1 cellular context compared by ENCODE assay signal in the genomic region with DNA sequence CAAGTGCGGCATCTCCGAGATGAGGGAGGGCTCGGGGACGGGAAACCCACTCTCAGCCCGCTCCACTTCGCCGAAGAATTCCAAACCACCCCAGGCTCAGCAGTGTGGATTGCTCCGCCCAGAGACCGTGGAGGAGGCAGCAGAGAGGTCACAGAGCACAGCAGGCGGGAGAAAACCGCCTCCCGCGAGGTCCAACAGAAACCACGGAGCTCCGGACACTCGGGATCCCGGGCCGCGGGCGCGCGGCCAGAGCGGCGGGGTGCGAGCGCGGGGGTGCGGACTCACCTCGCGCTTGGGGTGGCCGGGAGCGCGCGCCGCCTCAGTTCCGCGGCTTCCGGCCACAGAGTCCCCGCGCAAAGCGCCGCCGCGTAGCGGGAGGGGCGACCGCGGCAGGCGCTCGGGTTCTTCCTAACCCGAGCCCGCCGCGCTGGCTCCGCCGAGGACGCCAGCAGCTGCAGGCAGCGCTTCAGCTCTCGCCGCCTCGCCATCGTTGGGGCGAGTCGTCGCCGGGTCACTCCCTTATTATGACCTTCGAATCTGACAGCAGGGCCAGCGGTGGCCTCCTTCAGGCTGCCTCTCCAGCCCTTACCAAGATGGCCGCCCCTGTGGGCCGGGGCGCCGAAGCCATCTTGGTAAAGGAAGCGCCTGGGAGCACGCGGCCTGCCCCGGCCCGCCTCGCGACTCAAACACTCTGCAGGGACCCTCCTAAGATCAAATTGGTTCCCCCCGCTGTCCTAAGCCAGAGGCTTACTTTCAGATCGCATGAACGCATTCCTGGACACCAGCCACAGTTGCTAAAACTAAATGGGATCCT.
A peak's percentile ranks its signal among the peaks of the same experiment; 100 is the strongest.
TF ChIP-seq lines count a peak whose summit lies in the region.

A gene (minus strand): TSS at position 106 of the 814 bp plus-strand sequence. CDS start 20,323 bp downstream, outside the sequence.

TF ChIP-seq in K562, 482 proteins besides CTCF, POLR2A, EP300 and RAD21 (continued from another document and continues in another):
- TF ChIP-seq, protein P1, sequence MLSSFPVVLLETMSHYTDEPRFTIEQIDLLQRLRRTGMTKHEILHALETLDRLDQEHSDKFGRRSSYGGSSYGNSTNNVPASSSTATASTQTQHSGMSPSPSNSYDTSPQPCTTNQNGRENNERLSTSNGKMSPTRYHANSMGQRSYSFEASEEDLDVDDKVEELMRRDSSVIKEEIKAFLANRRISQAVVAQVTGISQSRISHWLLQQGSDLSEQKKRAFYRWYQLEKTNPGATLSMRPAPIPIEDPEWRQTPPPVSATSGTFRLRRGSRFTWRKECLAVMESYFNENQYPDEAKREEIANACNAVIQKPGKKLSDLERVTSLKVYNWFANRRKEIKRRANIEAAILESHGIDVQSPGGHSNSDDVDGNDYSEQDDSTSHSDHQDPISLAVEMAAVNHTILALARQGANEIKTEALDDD (IDR thresholded peaks at IDR 0.05), result no peak
- TF ChIP-seq, protein P2, sequence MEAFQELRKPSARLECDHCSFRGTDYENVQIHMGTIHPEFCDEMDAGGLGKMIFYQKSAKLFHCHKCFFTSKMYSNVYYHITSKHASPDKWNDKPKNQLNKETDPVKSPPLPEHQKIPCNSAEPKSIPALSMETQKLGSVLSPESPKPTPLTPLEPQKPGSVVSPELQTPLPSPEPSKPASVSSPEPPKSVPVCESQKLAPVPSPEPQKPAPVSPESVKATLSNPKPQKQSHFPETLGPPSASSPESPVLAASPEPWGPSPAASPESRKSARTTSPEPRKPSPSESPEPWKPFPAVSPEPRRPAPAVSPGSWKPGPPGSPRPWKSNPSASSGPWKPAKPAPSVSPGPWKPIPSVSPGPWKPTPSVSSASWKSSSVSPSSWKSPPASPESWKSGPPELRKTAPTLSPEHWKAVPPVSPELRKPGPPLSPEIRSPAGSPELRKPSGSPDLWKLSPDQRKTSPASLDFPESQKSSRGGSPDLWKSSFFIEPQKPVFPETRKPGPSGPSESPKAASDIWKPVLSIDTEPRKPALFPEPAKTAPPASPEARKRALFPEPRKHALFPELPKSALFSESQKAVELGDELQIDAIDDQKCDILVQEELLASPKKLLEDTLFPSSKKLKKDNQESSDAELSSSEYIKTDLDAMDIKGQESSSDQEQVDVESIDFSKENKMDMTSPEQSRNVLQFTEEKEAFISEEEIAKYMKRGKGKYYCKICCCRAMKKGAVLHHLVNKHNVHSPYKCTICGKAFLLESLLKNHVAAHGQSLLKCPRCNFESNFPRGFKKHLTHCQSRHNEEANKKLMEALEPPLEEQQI (IDR thresholded peaks at IDR 0.05), result peak; percentile 31; the same call in 1 of the 2 replicates
- peak; percentile 82 for TF ChIP-seq RBM22 (IDR thresholded peaks at IDR 0.05; ENCODE audit: low read depth, low read length, poor library complexity, severe bottlenecking)
- peak; percentile 65; the same call in 1 of the 2 replicates for TF ChIP-seq GABPB1 (CRISPR knock-in tag; IDR thresholded peaks at IDR 0.05)
- TF ChIP-seq, protein P3, sequence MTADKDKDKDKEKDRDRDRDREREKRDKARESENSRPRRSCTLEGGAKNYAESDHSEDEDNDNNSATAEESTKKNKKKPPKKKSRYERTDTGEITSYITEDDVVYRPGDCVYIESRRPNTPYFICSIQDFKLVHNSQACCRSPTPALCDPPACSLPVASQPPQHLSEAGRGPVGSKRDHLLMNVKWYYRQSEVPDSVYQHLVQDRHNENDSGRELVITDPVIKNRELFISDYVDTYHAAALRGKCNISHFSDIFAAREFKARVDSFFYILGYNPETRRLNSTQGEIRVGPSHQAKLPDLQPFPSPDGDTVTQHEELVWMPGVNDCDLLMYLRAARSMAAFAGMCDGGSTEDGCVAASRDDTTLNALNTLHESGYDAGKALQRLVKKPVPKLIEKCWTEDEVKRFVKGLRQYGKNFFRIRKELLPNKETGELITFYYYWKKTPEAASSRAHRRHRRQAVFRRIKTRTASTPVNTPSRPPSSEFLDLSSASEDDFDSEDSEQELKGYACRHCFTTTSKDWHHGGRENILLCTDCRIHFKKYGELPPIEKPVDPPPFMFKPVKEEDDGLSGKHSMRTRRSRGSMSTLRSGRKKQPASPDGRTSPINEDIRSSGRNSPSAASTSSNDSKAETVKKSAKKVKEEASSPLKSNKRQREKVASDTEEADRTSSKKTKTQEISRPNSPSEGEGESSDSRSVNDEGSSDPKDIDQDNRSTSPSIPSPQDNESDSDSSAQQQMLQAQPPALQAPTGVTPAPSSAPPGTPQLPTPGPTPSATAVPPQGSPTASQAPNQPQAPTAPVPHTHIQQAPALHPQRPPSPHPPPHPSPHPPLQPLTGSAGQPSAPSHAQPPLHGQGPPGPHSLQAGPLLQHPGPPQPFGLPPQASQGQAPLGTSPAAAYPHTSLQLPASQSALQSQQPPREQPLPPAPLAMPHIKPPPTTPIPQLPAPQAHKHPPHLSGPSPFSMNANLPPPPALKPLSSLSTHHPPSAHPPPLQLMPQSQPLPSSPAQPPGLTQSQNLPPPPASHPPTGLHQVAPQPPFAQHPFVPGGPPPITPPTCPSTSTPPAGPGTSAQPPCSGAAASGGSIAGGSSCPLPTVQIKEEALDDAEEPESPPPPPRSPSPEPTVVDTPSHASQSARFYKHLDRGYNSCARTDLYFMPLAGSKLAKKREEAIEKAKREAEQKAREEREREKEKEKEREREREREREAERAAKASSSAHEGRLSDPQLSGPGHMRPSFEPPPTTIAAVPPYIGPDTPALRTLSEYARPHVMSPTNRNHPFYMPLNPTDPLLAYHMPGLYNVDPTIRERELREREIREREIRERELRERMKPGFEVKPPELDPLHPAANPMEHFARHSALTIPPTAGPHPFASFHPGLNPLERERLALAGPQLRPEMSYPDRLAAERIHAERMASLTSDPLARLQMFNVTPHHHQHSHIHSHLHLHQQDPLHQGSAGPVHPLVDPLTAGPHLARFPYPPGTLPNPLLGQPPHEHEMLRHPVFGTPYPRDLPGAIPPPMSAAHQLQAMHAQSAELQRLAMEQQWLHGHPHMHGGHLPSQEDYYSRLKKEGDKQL (CRISPR knock-in tag; IDR thresholded peaks at IDR 0.05; ENCODE audit: borderline replicate concordance), result no peak
- 0 out of 2 replicates have a peak, but pooled peaks have one; percentile 5 for TF ChIP-seq RHOXF2B (CRISPR knock-in tag; conservative IDR thresholded peaks at IDR 0.05)
- TF ChIP-seq, protein P4, sequence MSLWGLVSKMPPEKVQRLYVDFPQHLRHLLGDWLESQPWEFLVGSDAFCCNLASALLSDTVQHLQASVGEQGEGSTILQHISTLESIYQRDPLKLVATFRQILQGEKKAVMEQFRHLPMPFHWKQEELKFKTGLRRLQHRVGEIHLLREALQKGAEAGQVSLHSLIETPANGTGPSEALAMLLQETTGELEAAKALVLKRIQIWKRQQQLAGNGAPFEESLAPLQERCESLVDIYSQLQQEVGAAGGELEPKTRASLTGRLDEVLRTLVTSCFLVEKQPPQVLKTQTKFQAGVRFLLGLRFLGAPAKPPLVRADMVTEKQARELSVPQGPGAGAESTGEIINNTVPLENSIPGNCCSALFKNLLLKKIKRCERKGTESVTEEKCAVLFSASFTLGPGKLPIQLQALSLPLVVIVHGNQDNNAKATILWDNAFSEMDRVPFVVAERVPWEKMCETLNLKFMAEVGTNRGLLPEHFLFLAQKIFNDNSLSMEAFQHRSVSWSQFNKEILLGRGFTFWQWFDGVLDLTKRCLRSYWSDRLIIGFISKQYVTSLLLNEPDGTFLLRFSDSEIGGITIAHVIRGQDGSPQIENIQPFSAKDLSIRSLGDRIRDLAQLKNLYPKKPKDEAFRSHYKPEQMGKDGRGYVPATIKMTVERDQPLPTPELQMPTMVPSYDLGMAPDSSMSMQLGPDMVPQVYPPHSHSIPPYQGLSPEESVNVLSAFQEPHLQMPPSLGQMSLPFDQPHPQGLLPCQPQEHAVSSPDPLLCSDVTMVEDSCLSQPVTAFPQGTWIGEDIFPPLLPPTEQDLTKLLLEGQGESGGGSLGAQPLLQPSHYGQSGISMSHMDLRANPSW (CRISPR knock-in tag; IDR thresholded peaks at IDR 0.05), result no peak
- TF ChIP-seq EZH2 (IDR thresholded peaks at IDR 0.05; ENCODE audit: borderline replicate concordance, low read depth, low read length), result no peak
- peak; percentile 98 for TF ChIP-seq BRD4 (IDR thresholded peaks at IDR 0.05)
- 0 out of 2 replicates have a peak, but pooled peaks have one; percentile 65 for TF ChIP-seq ZNF212 (CRISPR knock-in tag; IDR thresholded peaks at IDR 0.05)
- 0 out of 2 replicates have a peak, but pooled peaks have one; percentile 35 for TF ChIP-seq ZNF24 (IDR thresholded peaks at IDR 0.05)
- TF ChIP-seq ZNF583 (CRISPR knock-in tag; IDR thresholded peaks at IDR 0.05), result peak; percentile 96
- TF ChIP-seq BHLHE40 (IDR thresholded peaks at IDR 0.05; ENCODE audit: low read length), result peak; percentile 53
- TF ChIP-seq RBM14 (IDR thresholded peaks at IDR 0.05; ENCODE audit: borderline replicate concordance, insufficient read depth, low read depth, low read length), result no peak
- peak; percentile 94 for TF ChIP-seq ZNF175 (CRISPR knock-in tag; IDR thresholded peaks at IDR 0.05; ENCODE audit: low read depth)
- TF ChIP-seq SIX5 (IDR thresholded peaks at IDR 0.05; ENCODE audit: borderline replicate concordance in 1 of 2, insufficient read depth in 1 of 2, low read depth in 1 of 2, low read length in 2 of 2), result peak; percentile 72 to 85
- TF ChIP-seq EHMT2 (IDR thresholded peaks at IDR 0.05), result peak; percentile 82
- TF ChIP-seq STAG1 (CRISPR knock-in tag; IDR thresholded peaks at IDR 0.05; ENCODE audit: borderline replicate concordance), result no peak
- TF ChIP-seq PML (IDR thresholded peaks at IDR 0.05; ENCODE audit: low read length), result peak; percentile 69
- TF ChIP-seq, protein P5, sequence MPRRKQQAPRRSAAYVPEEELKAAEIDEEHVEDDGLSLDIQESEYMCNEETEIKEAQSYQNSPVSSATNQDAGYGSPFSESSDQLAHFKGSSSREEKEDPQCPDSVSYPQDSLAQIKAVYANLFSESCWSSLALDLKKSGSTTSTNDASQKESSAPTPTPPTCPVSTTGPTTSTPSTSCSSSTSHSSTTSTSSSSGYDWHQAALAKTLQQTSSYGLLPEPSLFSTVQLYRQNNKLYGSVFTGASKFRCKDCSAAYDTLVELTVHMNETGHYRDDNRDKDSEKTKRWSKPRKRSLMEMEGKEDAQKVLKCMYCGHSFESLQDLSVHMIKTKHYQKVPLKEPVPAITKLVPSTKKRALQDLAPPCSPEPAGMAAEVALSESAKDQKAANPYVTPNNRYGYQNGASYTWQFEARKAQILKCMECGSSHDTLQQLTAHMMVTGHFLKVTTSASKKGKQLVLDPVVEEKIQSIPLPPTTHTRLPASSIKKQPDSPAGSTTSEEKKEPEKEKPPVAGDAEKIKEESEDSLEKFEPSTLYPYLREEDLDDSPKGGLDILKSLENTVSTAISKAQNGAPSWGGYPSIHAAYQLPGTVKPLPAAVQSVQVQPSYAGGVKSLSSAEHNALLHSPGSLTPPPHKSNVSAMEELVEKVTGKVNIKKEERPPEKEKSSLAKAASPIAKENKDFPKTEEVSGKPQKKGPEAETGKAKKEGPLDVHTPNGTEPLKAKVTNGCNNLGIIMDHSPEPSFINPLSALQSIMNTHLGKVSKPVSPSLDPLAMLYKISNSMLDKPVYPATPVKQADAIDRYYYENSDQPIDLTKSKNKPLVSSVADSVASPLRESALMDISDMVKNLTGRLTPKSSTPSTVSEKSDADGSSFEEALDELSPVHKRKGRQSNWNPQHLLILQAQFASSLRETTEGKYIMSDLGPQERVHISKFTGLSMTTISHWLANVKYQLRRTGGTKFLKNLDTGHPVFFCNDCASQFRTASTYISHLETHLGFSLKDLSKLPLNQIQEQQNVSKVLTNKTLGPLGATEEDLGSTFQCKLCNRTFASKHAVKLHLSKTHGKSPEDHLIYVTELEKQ (CRISPR knock-in tag; IDR thresholded peaks at IDR 0.05), result peak; percentile 76; the same call in 1 of the 2 replicates
- no peak for TF ChIP-seq ZNF699 (CRISPR knock-in tag; IDR thresholded peaks at IDR 0.05; ENCODE audit: insufficient replicate concordance)
- TF ChIP-seq CBFA2T3 (IDR thresholded peaks at IDR 0.05), result no peak
- TF ChIP-seq, protein P6, sequence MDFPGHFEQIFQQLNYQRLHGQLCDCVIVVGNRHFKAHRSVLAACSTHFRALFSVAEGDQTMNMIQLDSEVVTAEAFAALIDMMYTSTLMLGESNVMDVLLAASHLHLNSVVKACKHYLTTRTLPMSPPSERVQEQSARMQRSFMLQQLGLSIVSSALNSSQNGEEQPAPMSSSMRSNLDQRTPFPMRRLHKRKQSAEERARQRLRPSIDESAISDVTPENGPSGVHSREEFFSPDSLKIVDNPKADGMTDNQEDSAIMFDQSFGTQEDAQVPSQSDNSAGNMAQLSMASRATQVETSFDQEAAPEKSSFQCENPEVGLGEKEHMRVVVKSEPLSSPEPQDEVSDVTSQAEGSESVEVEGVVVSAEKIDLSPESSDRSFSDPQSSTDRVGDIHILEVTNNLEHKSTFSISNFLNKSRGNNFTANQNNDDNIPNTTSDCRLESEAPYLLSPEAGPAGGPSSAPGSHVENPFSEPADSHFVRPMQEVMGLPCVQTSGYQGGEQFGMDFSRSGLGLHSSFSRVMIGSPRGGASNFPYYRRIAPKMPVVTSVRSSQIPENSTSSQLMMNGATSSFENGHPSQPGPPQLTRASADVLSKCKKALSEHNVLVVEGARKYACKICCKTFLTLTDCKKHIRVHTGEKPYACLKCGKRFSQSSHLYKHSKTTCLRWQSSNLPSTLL (IDR thresholded peaks at IDR 0.05), result no peak
- TF ChIP-seq, protein P7, sequence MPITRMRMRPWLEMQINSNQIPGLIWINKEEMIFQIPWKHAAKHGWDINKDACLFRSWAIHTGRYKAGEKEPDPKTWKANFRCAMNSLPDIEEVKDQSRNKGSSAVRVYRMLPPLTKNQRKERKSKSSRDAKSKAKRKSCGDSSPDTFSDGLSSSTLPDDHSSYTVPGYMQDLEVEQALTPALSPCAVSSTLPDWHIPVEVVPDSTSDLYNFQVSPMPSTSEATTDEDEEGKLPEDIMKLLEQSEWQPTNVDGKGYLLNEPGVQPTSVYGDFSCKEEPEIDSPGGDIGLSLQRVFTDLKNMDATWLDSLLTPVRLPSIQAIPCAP (CRISPR knock-in tag; IDR thresholded peaks at IDR 0.05; ENCODE audit: borderline replicate concordance), result 0 out of 2 replicates have a peak, but pooled peaks have one; percentile 36
- TF ChIP-seq NUFIP1 (IDR thresholded peaks at IDR 0.05; ENCODE audit: partially characterized antibody), result no peak
- TF ChIP-seq, protein P8, sequence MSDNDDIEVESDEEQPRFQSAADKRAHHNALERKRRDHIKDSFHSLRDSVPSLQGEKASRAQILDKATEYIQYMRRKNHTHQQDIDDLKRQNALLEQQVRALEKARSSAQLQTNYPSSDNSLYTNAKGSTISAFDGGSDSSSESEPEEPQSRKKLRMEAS (CRISPR knock-in tag; IDR thresholded peaks at IDR 0.05), result peak; percentile 96
- peak; percentile 82 for TF ChIP-seq KDM5B (IDR thresholded peaks at IDR 0.05; ENCODE audit: insufficient replicate concordance, low read depth, low read length)
